In genomic region chr19:41718761-41719160, GRCh38 we compare ENCODE assay signal across 16 cellular contexts. TPM values are rescaled to one million over a fixed set of nuclear protein-coding genes. Genes with fewer than 3 reads are reported as not detected.
DNase-seq lines count a peak whose midpoint lies in the region; ATAC-seq and TF ChIP-seq lines count a peak whose summit lies in the region.
"Had no signal": no experiment of that assay in that cellular context is flagged by ENCODE, and none has a peak within 500 bp of the region (broad histone marks: within the 10 kb centered on the region; RNA-seq: fewer than 3 reads in every experiment).

No MANE protein-coding gene starts in this region.

- no peaks in the 10 kb centered on the region for H3K27me3 ChIP-seq in A673 (replicated peaks; ENCODE audit: insufficient read depth, low read depth, low read length, poor library complexity)
- H3K27me3 ChIP-seq: BLaER1 treated with 17β-estradiol and CSF1 and Interleukin-3, amounts not matched to agents 10 nM and 100 nM had no signal

- TF ChIP-seq CTCF in coronary artery (IDR thresholded peaks at IDR 0.05) (no peak), A673 (conservative IDR thresholded peaks at IDR 0.05; ENCODE audit: low read depth, low read length) (no peak)

- H3K9me3 ChIP-seq in A673 (ENCODE audit: low read depth, low read length, poor library complexity, severe bottlenecking) = no peaks in the 10 kb centered on the region
- H3K9me3 ChIP-seq: BLaER1 treated with 17β-estradiol and CSF1 and Interleukin-3, amounts not matched to agents 10 nM and 100 nM; Caco-2 had no signal

- H3K4me3 ChIP-seq in coronary artery (no peak overlapping the region), A673 (ENCODE audit: low read depth, low read length, poor library complexity, severe bottlenecking) (no peak overlapping the region)
- H3K4me3 ChIP-seq: BLaER1 treated with 17β-estradiol and CSF1 and Interleukin-3, amounts not matched to agents 10 nM and 100 nM had no signal

- intact Hi-C loops in A673 (cut with micrococcal nuclease; ENCODE audit: unreplicated experiment) = no loop called here

- no peaks in the 10 kb centered on the region for H3K4me1 ChIP-seq in A673 (ENCODE audit: insufficient read depth, low read length, poor library complexity, severe bottlenecking)
- H3K4me1 ChIP-seq: BLaER1 treated with 17β-estradiol and CSF1 and Interleukin-3, amounts not matched to agents 10 nM and 100 nM; Caco-2 had no signal

- POLR2A ChIA-PET in A673 (lab: Charles Lee; ENCODE audit: low non-redundant PET) = no interaction called here

- no peak overlapping the region for H3K27ac ChIP-seq in coronary artery
- no peak overlapping the region for H3K27ac ChIP-seq in A673 (ENCODE audit: low read depth, low read length, poor library complexity, severe bottlenecking)
- H3K27ac ChIP-seq: BLaER1 treated with 17β-estradiol and CSF1 and Interleukin-3, amounts not matched to agents 10 nM and 100 nM; C4-2B had no signal

- no TSS peak for BruUV-seq in A673 (replicated peaks; lab: Mats Ljungman, UMichigan)

- DNase-seq in coronary artery (ENCODE audit: low spot score) = peak; percentile 31
- DNase-seq in mesenteric fat pad (ENCODE audit: low spot score) = peak; percentile 57
- no peak for DNase-seq in NCI-H1105 (lab: John Stamatoyannopoulos, UW)
- DNase-seq in A673 (ENCODE audit: low spot score) = no peak
- DNase-seq: 8988T; AML-193; Caco-2; Calu3; CD4-positive, alpha-beta T cell; CD8-positive, alpha-beta T cell; DMS79 treated with DMSO at 0.1 percent for 48 hours; GF-D8 had no signal

- CTCF ChIA-PET in A673 (lab: Charles Lee) = no interaction called here

- H3K36me3 ChIP-seq in A673 (ENCODE audit: insufficient read depth, low read length, poor library complexity, severe bottlenecking) = no peaks in the 10 kb centered on the region
- H3K36me3 ChIP-seq: BLaER1 treated with 17β-estradiol and CSF1 and Interleukin-3, amounts not matched to agents 10 nM and 100 nM had no signal

- ATAC-seq in HG03521 (IDR thresholded peaks at IDR 0.05; ENCODE audit: unreplicated experiment) = no peak
- ATAC-seq: CD8-positive, alpha-beta T cell had no signal

RNA-seq across cellular contexts. Expression of gene CEACAM5, which starts 10.3 kb away (rescaled TPM):
- 0.35 TPM for total RNA-seq in mesenteric fat pad
- 0.54 and 0.90 TPM in 2 replicates for total RNA-seq in A673 (2021)
- total RNA-seq: B cell; CD4-positive, alpha-beta T cell; CD8-positive, alpha-beta T cell had no signal

RNA-seq across cellular contexts. Expression of gene CEACAM7, which starts 30.7 kb away (rescaled TPM):
- total RNA-seq in mesenteric fat pad (not detected), A673 (2021) (0.43 and 0.44 TPM in 2 replicates)
- total RNA-seq: B cell; Caco-2; CD4-positive, alpha-beta T cell; CD8-positive, alpha-beta T cell had no signal

RNA-seq across cellular contexts. Expression of gene CEACAM6, which starts 36.6 kb away (rescaled TPM):
- total RNA-seq in mesenteric fat pad (0.22 TPM), A673 (2021) (2.1 and 2.4 TPM in 2 replicates)
- total RNA-seq: B cell; CD4-positive, alpha-beta T cell; CD8-positive, alpha-beta T cell had no signal

Comparison
In these comparisons a context has a peak if more than half of its experiments do, and no peak if none do; other contexts are left out.
1. DNase-seq: peak in coronary artery (single experiment) and mesenteric fat pad (single experiment); none in NCI-H1105 (single experiment) and A673 (single experiment).